In the genomic region with DNA sequence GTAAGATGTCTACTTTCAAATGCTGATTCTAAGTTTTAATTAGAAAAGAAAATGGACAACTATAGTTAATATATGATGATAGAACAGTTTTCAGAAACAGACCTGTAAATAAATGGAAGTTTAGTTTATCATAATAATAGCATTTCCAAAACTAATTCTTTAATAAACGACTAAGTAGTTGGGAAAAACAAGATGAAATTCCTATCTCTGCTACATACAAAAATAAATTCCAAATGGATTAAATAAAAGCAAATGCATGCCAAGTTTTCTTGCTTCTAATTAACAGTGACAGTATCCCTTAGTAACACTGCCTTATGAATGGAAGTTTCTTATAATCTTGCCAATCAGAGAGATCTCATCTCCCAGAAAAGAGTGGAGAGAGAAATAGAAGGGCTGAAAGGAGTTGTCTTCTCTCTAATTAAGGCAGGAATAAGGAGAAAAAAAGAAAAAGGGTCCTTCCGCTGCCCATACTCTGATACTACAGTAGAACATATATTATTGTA, we compare ENCODE assay signal across 13 cellular contexts.
DNase-seq lines count a peak whose midpoint lies in the region; ATAC-seq and TF ChIP-seq lines count a peak whose summit lies in the region.
"Had no signal": no experiment of that assay in that cellular context is flagged by ENCODE, and none has a peak within 500 bp of the region (broad histone marks: within the 10 kb centered on the region; RNA-seq: fewer than 3 reads in every experiment).

No MANE protein-coding gene starts in this region.

- no peaks in the 10 kb centered on the region for H3K27me3 ChIP-seq in adrenal gland
- H3K27me3 ChIP-seq in skeletal muscle satellite cell (ENCODE audit: control insufficient read depth, insufficient read depth, low read length) = no peaks in the 10 kb centered on the region
- H3K27me3 ChIP-seq: BLaER1 treated with 17β-estradiol and CSF1 and Interleukin-3, amounts not matched to agents 10 nM and 100 nM; neural progenitor cell had no signal

- DNase-seq in EH (ENCODE audit: low read depth) (peak; percentile 72), adrenal gland (no peak), foreskin melanocyte (peak; percentile 24), NCI-H510A (lab: John Stamatoyannopoulos, UW) (no peak), T-helper 2 cell (no peak)
- DNase-seq: central memory CD4-positive, alpha-beta T cell; NCI-H1417; NCI-H526 treated with DMSO at 0.1 percent for 48 hours had no signal

- no peak for TF ChIP-seq POLR2A in adrenal gland (IDR thresholded peaks at IDR 0.05)

- intact Hi-C loops in adrenal gland (cut with DNase I) = no loop called here

- ATAC-seq in HG02885 (IDR thresholded peaks at IDR 0.05; ENCODE audit: poor library complexity, unreplicated experiment) (no peak), GM21717 (IDR thresholded peaks at IDR 0.05; ENCODE audit: unreplicated experiment) (no peak)

- peak overlapping the region; percentile 48 to 78 (median 71) for H3K27ac ChIP-seq in adrenal gland
- H3K27ac ChIP-seq: BLaER1 treated with 17β-estradiol and CSF1 and Interleukin-3, amounts not matched to agents 10 nM and 100 nM; neural progenitor cell had no signal

- H3K9ac ChIP-seq in skeletal muscle satellite cell (ENCODE audit: low read depth, low read length) = peak overlapping the region; percentile 87
- H3K9ac ChIP-seq: BLaER1 treated with 17β-estradiol and CSF1 and Interleukin-3, amounts not matched to agents 10 nM and 100 nM; neural progenitor cell had no signal

- no peak for TF ChIP-seq CTCF in adrenal gland (IDR thresholded peaks at IDR 0.05)

- no peak overlapping the region for H3K4me3 ChIP-seq in adrenal gland
- H3K4me3 ChIP-seq in skeletal muscle satellite cell (ENCODE audit: low read length) = peak overlapping the region; percentile 28
- H3K4me3 ChIP-seq: BLaER1 treated with 17β-estradiol and CSF1 and Interleukin-3, amounts not matched to agents 10 nM and 100 nM; neural progenitor cell had no signal

- peak overlapping the region; percentile 48 for H3K4me2 ChIP-seq in skeletal muscle satellite cell (ENCODE audit: low read length)
- H3K4me2 ChIP-seq: BLaER1 treated with 17β-estradiol and CSF1 and Interleukin-3, amounts not matched to agents 10 nM and 100 nM; neural progenitor cell had no signal

- H3K36me3 ChIP-seq in adrenal gland (replicated peaks in 1 of 2) = no peaks in the 10 kb centered on the region
- peaks cover 3% of the 10 kb centered on the region for H3K36me3 ChIP-seq in skeletal muscle satellite cell (ENCODE audit: insufficient read depth, low read length)
- H3K36me3 ChIP-seq: BLaER1 treated with 17β-estradiol and CSF1 and Interleukin-3, amounts not matched to agents 10 nM and 100 nM; neural progenitor cell had no signal

- peaks cover 13 to 18% of the 10 kb centered on the region in 2 donors for H3K4me1 ChIP-seq in adrenal gland (replicated peaks in 1 of 2)
- H3K4me1 ChIP-seq in skeletal muscle satellite cell (ENCODE audit: control insufficient read depth, insufficient read depth, low read length) = peaks cover 51% of the 10 kb centered on the region
- H3K4me1 ChIP-seq: BLaER1 treated with 17β-estradiol and CSF1 and Interleukin-3, amounts not matched to agents 10 nM and 100 nM; neural progenitor cell had no signal

- H3K9me3 ChIP-seq in adrenal gland (replicated peaks in 1 of 3) (no peaks in the 10 kb centered on the region), skeletal muscle satellite cell (replicated peaks; ENCODE audit: low read length) (no peaks in the 10 kb centered on the region)

- 47 to 61% (median 57%) methylated on average over 2 of the region's 2 CpGs for WGBS in adrenal gland, 4 donors

Comparison
In these comparisons a context has a peak if more than half of its experiments do, and no peak if none do; other contexts are left out.
1. DNase-seq: peak in EH (single experiment) and foreskin melanocyte (single experiment); none in adrenal gland (0 of 7), NCI-H510A (single experiment) and T-helper 2 cell (0 of 5).